23 cellular contexts compared by ENCODE assay signal in genomic region chr6:3072798-3073197, GRCh38. TPM values are rescaled to one million over a fixed set of nuclear protein-coding genes. Genes with fewer than 3 reads are reported as not detected.
DNase-seq lines count a peak whose midpoint lies in the region; ATAC-seq and TF ChIP-seq lines count a peak whose summit lies in the region.
"Had no signal": no experiment of that assay in that cellular context is flagged by ENCODE, and none has a peak within 500 bp of the region (broad histone marks: within the 10 kb centered on the region; RNA-seq: fewer than 3 reads in every experiment).

No MANE protein-coding gene starts in this region.

- H3K27ac ChIP-seq in fibroblast of lung (ENCODE audit: insufficient read depth, low read length) (no peak overlapping the region), dorsolateral prefrontal cortex (no peak overlapping the region)
- H3K27ac ChIP-seq: 22Rv1, GM23248 had no signal

- POLR2A ChIA-PET in activated CD4-positive, alpha-beta T cell treated with anti-CD3 and anti-CD28 coated beads, Interleukin-2, amount 10 ng/mL, durations not matched to agents 7 days and 5 days (lab: Charles Lee) = no interaction called here

- CTCF ChIA-PET in activated CD4-positive, alpha-beta T cell treated with anti-CD3 and anti-CD28 coated beads, Interleukin-2, amount 10 ng/mL, durations not matched to agents 7 days and 5 days (lab: Charles Lee) = interaction anchor here (1.5 kb wide), 1 partner anchor 17 kb away, joined by 4 read pairs; no protein-coding TSS in a partner anchor

- H3K27me3 Mint-ChIP-seq in activated CD4-positive, alpha-beta T cell treated with anti-CD3 and anti-CD28 coated beads, Interleukin-2, amount 10 ng/mL, durations not matched to agents 24 days and 14 days = no peaks in the 10 kb centered on the region
- H3K27me3 Mint-ChIP-seq in activated CD4-positive, alpha-beta T cell treated with anti-CD3 and anti-CD28 coated beads, Interleukin-2, amount 10 ng/mL, durations not matched to agents 7 days and 5 days = no peaks in the 10 kb centered on the region
- H3K27me3 Mint-ChIP-seq in stimulated activated naive CD8-positive, alpha-beta T cell treated with anti-CD3 and anti-CD28 coated beads, Interleukin-15, Interleukin-2, amounts not matched to agents 100 ng/mL and 50 ng/mL, for 24 hours = no peaks in the 10 kb centered on the region
- H3K27me3 Mint-ChIP-seq in stimulated activated naive CD8-positive, alpha-beta T cell treated with anti-CD3 and anti-CD28 coated beads, Interleukin-15, amount 100 ng/mL, for 72 hours = no peaks in the 10 kb centered on the region
- H3K27me3 Mint-ChIP-seq: CD8-positive, alpha-beta memory T cell had no signal

- ATAC-seq in stimulated activated naive CD8-positive, alpha-beta T cell treated with anti-CD3 and anti-CD28 coated beads, Interleukin-15, amount 100 ng/mL, for 72 hours = no peak
- no peak for ATAC-seq in GM21576 (IDR thresholded peaks at IDR 0.05; ENCODE audit: unreplicated experiment)
- ATAC-seq: HCT116, Panc1 had no signal

- H3K4me1 ChIP-seq in fibroblast of lung (ENCODE audit: control insufficient read depth, extremely low read depth, insufficient read depth, low read length) = peaks cover 12% of the 10 kb centered on the region

- no peak for DNase-seq in activated CD4-positive, alpha-beta T cell treated with anti-CD3 and anti-CD28 coated beads, Interleukin-2, amount 10 ng/mL, durations not matched to agents 24 days and 14 days
- DNase-seq in activated CD4-positive, alpha-beta T cell treated with anti-CD3 and anti-CD28 coated beads, Interleukin-2, amount 10 ng/mL, durations not matched to agents 7 days and 5 days = no peak
- DNase-seq in stimulated activated naive CD8-positive, alpha-beta T cell treated with anti-CD3 and anti-CD28 coated beads, Interleukin-15, amount 100 ng/mL, for 72 hours = no peak
- DNase-seq in fibroblast of lung (ENCODE audit: low read depth in 2 of 2) (no peak), iPS-NIHi11 (ENCODE audit: low spot score) (no peak), dorsolateral prefrontal cortex (no peak)
- DNase-seq: ACHN; C1 segment of cervical spinal cord; Calu3; CD8-positive, alpha-beta memory T cell; DMS153; GM23248; Kasumi-1; NCI-H1694; NCI-H2081; NCI-H2171 treated with DMSO at 0.1 percent for 48 hours; NCI-H524 treated with DMSO at 0.1 percent for 48 hours; NCI-H82 had no signal

- peaks cover 4% of the 10 kb centered on the region for H3K36me3 ChIP-seq in fibroblast of lung (ENCODE audit: control insufficient read depth, insufficient read depth, low read length)

- H3K4me3 ChIP-seq in fibroblast of lung (replicated peaks in 1 of 4; ENCODE audit: control extremely low read depth in 1 of 4, insufficient read depth in 1 of 4, low read depth in 3 of 4, low read length in 4 of 4) (no peak overlapping the region), dorsolateral prefrontal cortex (no peak overlapping the region)
- H3K4me3 ChIP-seq: GM23248 had no signal

- H3K36me3 Mint-ChIP-seq in activated CD4-positive, alpha-beta T cell treated with anti-CD3 and anti-CD28 coated beads, Interleukin-2, amount 10 ng/mL, durations not matched to agents 24 days and 14 days (ENCODE audit: low read depth) = peaks cover 28% of the 10 kb centered on the region
- H3K36me3 Mint-ChIP-seq in activated CD4-positive, alpha-beta T cell treated with anti-CD3 and anti-CD28 coated beads, Interleukin-2, amount 10 ng/mL, durations not matched to agents 7 days and 5 days (ENCODE audit: low read depth) = peaks cover 59% of the 10 kb centered on the region
- peaks cover 37% of the 10 kb centered on the region for H3K36me3 Mint-ChIP-seq in stimulated activated naive CD8-positive, alpha-beta T cell treated with anti-CD3 and anti-CD28 coated beads, Interleukin-15, Interleukin-2, amounts not matched to agents 100 ng/mL and 50 ng/mL, for 24 hours (ENCODE audit: low read depth)

- no peaks in the 10 kb centered on the region for H4K20me1 ChIP-seq in fibroblast of lung (ENCODE audit: control insufficient read depth, extremely low read depth, insufficient read depth, low read length)

- no peak overlapping the region for H3K9ac ChIP-seq in fibroblast of lung (ENCODE audit: insufficient read depth, low read length)
- H3K9ac ChIP-seq: GM23248 had no signal

- no peak overlapping the region for H2AFZ ChIP-seq in fibroblast of lung (ENCODE audit: low read length)
- H2AFZ ChIP-seq: GM23248 had no signal

- H3K4me3 Mint-ChIP-seq in activated CD4-positive, alpha-beta T cell treated with anti-CD3 and anti-CD28 coated beads, Interleukin-2, amount 10 ng/mL, durations not matched to agents 24 days and 14 days = no peak overlapping the region
- H3K4me3 Mint-ChIP-seq in activated CD4-positive, alpha-beta T cell treated with anti-CD3 and anti-CD28 coated beads, Interleukin-2, amount 10 ng/mL, durations not matched to agents 7 days and 5 days = no peak overlapping the region
- no peak overlapping the region for H3K4me3 Mint-ChIP-seq in stimulated activated naive CD8-positive, alpha-beta T cell treated with anti-CD3 and anti-CD28 coated beads, Interleukin-15, Interleukin-2, amounts not matched to agents 100 ng/mL and 50 ng/mL, for 24 hours
- H3K4me3 Mint-ChIP-seq in stimulated activated naive CD8-positive, alpha-beta T cell treated with anti-CD3 and anti-CD28 coated beads, Interleukin-15, amount 100 ng/mL, for 72 hours = no peak overlapping the region

- H3K9me3 ChIP-seq in fibroblast of lung (ENCODE audit: control insufficient read depth, insufficient read depth, low read depth, low read length) = no peaks in the 10 kb centered on the region

- H3K27me3 ChIP-seq in fibroblast of lung (ENCODE audit: control insufficient read depth, insufficient read depth, low read length) (no peaks in the 10 kb centered on the region), dorsolateral prefrontal cortex (no peaks in the 10 kb centered on the region)

- intact Hi-C loops in activated CD4-positive, alpha-beta T cell treated with anti-CD3 and anti-CD28 coated beads, Interleukin-2, amount 10 ng/mL, durations not matched to agents 24 days and 14 days (cut with micrococcal nuclease) = no loop called here
- intact Hi-C loops in dorsolateral prefrontal cortex (cut with DNase I) = no loop called here

- H3K27ac Mint-ChIP-seq in activated CD4-positive, alpha-beta T cell treated with anti-CD3 and anti-CD28 coated beads, Interleukin-2, amount 10 ng/mL, durations not matched to agents 24 days and 14 days = peak overlapping the region; percentile 32
- no peak overlapping the region for H3K27ac Mint-ChIP-seq in activated CD4-positive, alpha-beta T cell treated with anti-CD3 and anti-CD28 coated beads, Interleukin-2, amount 10 ng/mL, durations not matched to agents 7 days and 5 days
- peak overlapping the region; percentile 49 for H3K27ac Mint-ChIP-seq in stimulated activated naive CD8-positive, alpha-beta T cell treated with anti-CD3 and anti-CD28 coated beads, Interleukin-15, Interleukin-2, amounts not matched to agents 100 ng/mL and 50 ng/mL, for 24 hours
- no peak overlapping the region for H3K27ac Mint-ChIP-seq in stimulated activated naive CD8-positive, alpha-beta T cell treated with anti-CD3 and anti-CD28 coated beads, Interleukin-15, amount 100 ng/mL, for 72 hours

- H3K79me2 ChIP-seq in fibroblast of lung (ENCODE audit: control insufficient read depth, insufficient read depth, low read length) = peaks cover 71% of the 10 kb centered on the region

- no peaks in the 10 kb centered on the region for H3K9me3 Mint-ChIP-seq in activated CD4-positive, alpha-beta T cell treated with anti-CD3 and anti-CD28 coated beads, Interleukin-2, amount 10 ng/mL, durations not matched to agents 24 days and 14 days
- H3K9me3 Mint-ChIP-seq in activated CD4-positive, alpha-beta T cell treated with anti-CD3 and anti-CD28 coated beads, Interleukin-2, amount 10 ng/mL, durations not matched to agents 7 days and 5 days = no peaks in the 10 kb centered on the region
- H3K9me3 Mint-ChIP-seq in stimulated activated naive CD8-positive, alpha-beta T cell treated with anti-CD3 and anti-CD28 coated beads, Interleukin-15, Interleukin-2, amounts not matched to agents 100 ng/mL and 50 ng/mL, for 24 hours = no peaks in the 10 kb centered on the region
- no peaks in the 10 kb centered on the region for H3K9me3 Mint-ChIP-seq in stimulated activated naive CD8-positive, alpha-beta T cell treated with anti-CD3 and anti-CD28 coated beads, Interleukin-15, amount 100 ng/mL, for 72 hours
- H3K9me3 Mint-ChIP-seq: CD8-positive, alpha-beta memory T cell had no signal

- H3K4me2 ChIP-seq in fibroblast of lung (ENCODE audit: extremely low read depth, insufficient read depth, low read length) = peak overlapping the region; percentile 15

- peaks cover 45% of the 10 kb centered on the region for H3K4me1 Mint-ChIP-seq in activated CD4-positive, alpha-beta T cell treated with anti-CD3 and anti-CD28 coated beads, Interleukin-2, amount 10 ng/mL, durations not matched to agents 24 days and 14 days
- H3K4me1 Mint-ChIP-seq in activated CD4-positive, alpha-beta T cell treated with anti-CD3 and anti-CD28 coated beads, Interleukin-2, amount 10 ng/mL, durations not matched to agents 7 days and 5 days = peaks cover 68% of the 10 kb centered on the region
- peaks cover 71% of the 10 kb centered on the region for H3K4me1 Mint-ChIP-seq in stimulated activated naive CD8-positive, alpha-beta T cell treated with anti-CD3 and anti-CD28 coated beads, Interleukin-15, Interleukin-2, amounts not matched to agents 100 ng/mL and 50 ng/mL, for 24 hours (ENCODE audit: low read depth)
- peaks cover 78% of the 10 kb centered on the region for H3K4me1 Mint-ChIP-seq in stimulated activated naive CD8-positive, alpha-beta T cell treated with anti-CD3 and anti-CD28 coated beads, Interleukin-15, amount 100 ng/mL, for 72 hours

- TF ChIP-seq CTCF in fibroblast of lung (conservative IDR thresholded peaks at IDR 0.05 in 1 of 2, IDR thresholded peaks at IDR 0.05 in 1 of 2; ENCODE audit: low read depth in 1 of 2, low read length in 2 of 2) = no peak
- no peak for TF ChIP-seq CTCF in dorsolateral prefrontal cortex (IDR thresholded peaks at IDR 0.05 in 54 of 56, conservative IDR thresholded peaks at IDR 0.05 in 2 of 56; ENCODE audit: low read depth in 1 of 56, partially characterized antibody in 56 of 56)

RNA-seq across cellular contexts. Expression of gene RIPK1, which starts 4.5 kb away (rescaled TPM):
- total RNA-seq in activated CD4-positive, alpha-beta T cell treated with anti-CD3 and anti-CD28 coated beads, Interleukin-2, amount 10 ng/mL, durations not matched to agents 24 days and 14 days = 17.0 and 17.9 TPM in 2 replicates
- 10 to 100 TPM; 35.8 to 38.9 TPM for total RNA-seq in activated CD4-positive, alpha-beta T cell treated with anti-CD3 and anti-CD28 coated beads, Interleukin-2, amount 10 ng/mL, durations not matched to agents 7 days and 5 days
- total RNA-seq in fibroblast of lung (20.3 and 22.1 TPM in 2 replicates), dorsolateral prefrontal cortex (10 to 100 TPM in 92 of 120 experiments, 1 to 10 TPM in 28; 6.5 to 17.9 (median 11.1) TPM)
- polyA plus RNA-seq in fibroblast of lung = 24.9 and 29.3 TPM in 2 replicates
- polyA plus RNA-seq in fibroblast of lung (2012) = 19.5 and 23.3 TPM in 2 replicates
- 9.0 and 9.3 TPM in 2 replicates for polyA minus RNA-seq in fibroblast of lung (ENCODE audit: low replicate concordance)

RNA-seq across cellular contexts. Expression of gene BPHL, which starts 45.7 kb away (rescaled TPM):
- total RNA-seq in activated CD4-positive, alpha-beta T cell treated with anti-CD3 and anti-CD28 coated beads, Interleukin-2, amount 10 ng/mL, durations not matched to agents 24 days and 14 days = 6.8 and 7.7 TPM in 2 replicates
- 1 to 10 TPM; 8.1 to 8.4 TPM for total RNA-seq in activated CD4-positive, alpha-beta T cell treated with anti-CD3 and anti-CD28 coated beads, Interleukin-2, amount 10 ng/mL, durations not matched to agents 7 days and 5 days
- 15.2 and 20.6 TPM in 2 replicates for total RNA-seq in fibroblast of lung
- 15.5 and 16.6 TPM in 2 replicates for polyA plus RNA-seq in fibroblast of lung
- polyA plus RNA-seq in fibroblast of lung (2012) = 13.7 and 14.4 TPM in 2 replicates
- 4.8 and 13.7 TPM in 2 replicates for polyA minus RNA-seq in fibroblast of lung (ENCODE audit: low replicate concordance)
- total RNA-seq in dorsolateral prefrontal cortex = 10 to 100 TPM; 13.6 to 41.1 (median 26.1) TPM

Comparison
In these comparisons a context has a peak if more than half of its experiments do, and no peak if none do; other contexts are left out.
1. H3K27ac Mint-ChIP-seq: peak in activated CD4-positive, alpha-beta T cell treated with anti-CD3 and anti-CD28 coated beads, Interleukin-2, amount 10 ng/mL, durations not matched to agents 24 days and 14 days (single experiment) and stimulated activated naive CD8-positive, alpha-beta T cell treated with anti-CD3 and anti-CD28 coated beads, Interleukin-15, Interleukin-2, amounts not matched to agents 100 ng/mL and 50 ng/mL, for 24 hours (single experiment); none in activated CD4-positive, alpha-beta T cell treated with anti-CD3 and anti-CD28 coated beads, Interleukin-2, amount 10 ng/mL, durations not matched to agents 7 days and 5 days (single experiment) and stimulated activated naive CD8-positive, alpha-beta T cell treated with anti-CD3 and anti-CD28 coated beads, Interleukin-15, amount 100 ng/mL, for 72 hours (0 of 2).